ENCODE assay signal across 1 cellular context in genomic region chr18:69838620-69839411, GRCh38.
TF ChIP-seq lines count a peak whose summit lies in the region.

No MANE protein-coding gene starts in this region.

TF ChIP-seq in K562, 482 proteins besides CTCF, POLR2A, EP300 and RAD21 (continued from another document and continues in another):
- no peak for TF ChIP-seq HMGN3 (IDR thresholded peaks at IDR 0.05; ENCODE audit: borderline replicate concordance, extremely low read depth, insufficient read length, low read depth, low read length)
- TF ChIP-seq ARHGAP35 (IDR thresholded peaks at IDR 0.05; ENCODE audit: partially characterized antibody) = no peak
- peak; percentile 73 for TF ChIP-seq PKNOX1 (IDR thresholded peaks at IDR 0.05)
- TF ChIP-seq ELK1 (CRISPR knock-in tag; IDR thresholded peaks at IDR 0.05) = no peak
- TF ChIP-seq ZBTB8A (IDR thresholded peaks at IDR 0.05; ENCODE audit: partially characterized antibody) = no peak
- peak; percentile 92 for TF ChIP-seq ZNF263 (CRISPR knock-in tag; IDR thresholded peaks at IDR 0.05; ENCODE audit: borderline replicate concordance)
- no peak for TF ChIP-seq SMAD1 (IDR thresholded peaks at IDR 0.05; ENCODE audit: low read depth, low read length, partially characterized antibody)
- no peak for TF ChIP-seq ZNF3 (CRISPR knock-in tag; IDR thresholded peaks at IDR 0.05)
- TF ChIP-seq ILK (tag; IDR thresholded peaks at IDR 0.05; ENCODE audit: borderline replicate concordance, low read depth) = no peak
- TF ChIP-seq MGA (IDR thresholded peaks at IDR 0.05) = no peak
- TF ChIP-seq ETV1 (tag; conservative IDR thresholded peaks at IDR 0.05; ENCODE audit: low read depth) = no peak
- TF ChIP-seq MIER1 (IDR thresholded peaks at IDR 0.05; ENCODE audit: low read depth) = no peak
- no peak for TF ChIP-seq JUNB (CRISPR knock-in tag; conservative IDR thresholded peaks at IDR 0.05)
- no peak for TF ChIP-seq SETDB1 (IDR thresholded peaks at IDR 0.05; ENCODE audit: low read length)
- no peak for TF ChIP-seq ZBTB5 (IDR thresholded peaks at IDR 0.05)
- TF ChIP-seq ZBTB7A (IDR thresholded peaks at IDR 0.05; ENCODE audit: borderline replicate concordance, control insufficient read depth, low read depth, low read length) = no peak
- TF ChIP-seq PTTG1 (tag; IDR thresholded peaks at IDR 0.05; ENCODE audit: low read depth) = no peak
- no peak for TF ChIP-seq SAP30 (IDR thresholded peaks at IDR 0.05; ENCODE audit: borderline replicate concordance, insufficient read depth, low read depth, low read length, poor library complexity, severe bottlenecking)
- TF ChIP-seq TSHZ1 (CRISPR knock-in tag; IDR thresholded peaks at IDR 0.05) = no peak
- TF ChIP-seq TBP (optimal IDR thresholded peaks at IDR 0.05; ENCODE audit: low read depth, low read length) = no peak
- peak; percentile 63; the same call in 1 of the 2 replicates for TF ChIP-seq HMBOX1 (IDR thresholded peaks at IDR 0.05)
- no peak for TF ChIP-seq EWSR1 (IDR thresholded peaks at IDR 0.05; ENCODE audit: borderline replicate concordance, low read depth, partially characterized antibody)
- peak; percentile 97 for TF ChIP-seq OTX1 (CRISPR knock-in tag; IDR thresholded peaks at IDR 0.05)
- TF ChIP-seq NBN (IDR thresholded peaks at IDR 0.05; ENCODE audit: low read depth) = 0 out of 2 replicates have a peak, but pooled peaks have one; percentile 63
- no peak for TF ChIP-seq CREBBP (IDR thresholded peaks at IDR 0.05; ENCODE audit: low read depth, low read length)
- TF ChIP-seq ID3 (CRISPR knock-in tag; IDR thresholded peaks at IDR 0.05) = no peak
- TF ChIP-seq ID3 (tag; IDR thresholded peaks at IDR 0.05) = no peak
- no peak for TF ChIP-seq KDM2B (CRISPR knock-in tag; IDR thresholded peaks at IDR 0.05)
- peak; percentile 33; the same call in 1 of the 2 replicates for TF ChIP-seq ELF4 (CRISPR knock-in tag; IDR thresholded peaks at IDR 0.05)
- peak; percentile 42 for TF ChIP-seq BRD9 (IDR thresholded peaks at IDR 0.05; ENCODE audit: low read depth, partially characterized antibody)
- TF ChIP-seq NFIX (CRISPR knock-in tag; IDR thresholded peaks at IDR 0.05; ENCODE audit: low read depth) = no peak
- no peak for TF ChIP-seq PTBP1 (IDR thresholded peaks at IDR 0.05; ENCODE audit: low read depth, low read length)
- TF ChIP-seq MCM3 (IDR thresholded peaks at IDR 0.05) = no peak
